Comparison of ENCODE assay signal across 1 cellular context in the genomic region with DNA sequence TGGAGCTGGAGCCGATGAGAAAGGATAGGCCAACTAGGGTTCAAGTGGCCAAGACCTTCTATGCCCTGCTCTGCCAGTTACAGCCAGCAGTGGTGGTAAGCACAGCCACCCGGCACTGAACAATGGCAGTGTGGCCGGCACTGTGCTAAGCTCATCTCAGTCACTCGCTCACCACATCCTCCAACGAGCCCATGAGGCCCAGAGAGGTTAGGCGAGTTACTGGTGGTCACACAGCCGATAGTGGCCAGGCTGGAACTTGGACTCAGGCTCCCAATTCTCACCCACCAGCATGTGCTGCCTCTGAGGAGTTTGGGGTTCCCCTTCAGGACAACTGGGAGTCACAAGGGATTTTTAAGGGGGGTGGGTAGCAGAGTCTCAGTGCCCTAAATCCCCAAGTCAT.
A peak's percentile ranks its signal among the peaks of the same experiment; 100 is the strongest.
TF ChIP-seq lines count a peak whose summit lies in the region.

No MANE protein-coding gene starts in this region.

TF ChIP-seq in K562, 482 proteins besides CTCF, POLR2A, EP300 and RAD21 (continued from another document):
- peak; percentile 10 to 46; a peak in 1 of 4 replicates for TF ChIP-seq KDM1A (IDR thresholded peaks at IDR 0.05)
- no peak for TF ChIP-seq HNRNPLL (IDR thresholded peaks at IDR 0.05; ENCODE audit: low read depth, low read length, poor library complexity, severe bottlenecking)
- TF ChIP-seq ZZZ3 (IDR thresholded peaks at IDR 0.05), result no peak
- no peak for TF ChIP-seq PCBP2 (IDR thresholded peaks at IDR 0.05; ENCODE audit: low read depth, low read length, poor library complexity, severe bottlenecking)
- TF ChIP-seq EWSR1 (IDR thresholded peaks at IDR 0.05; ENCODE audit: borderline replicate concordance, low read depth, partially characterized antibody), result no peak
- no peak for TF ChIP-seq CREBBP (IDR thresholded peaks at IDR 0.05; ENCODE audit: low read depth, low read length)
- TF ChIP-seq ETV6 (IDR thresholded peaks at IDR 0.05; ENCODE audit: borderline replicate concordance in 1 of 2, low read depth in 2 of 2, low read length in 1 of 2), result no peak
- TF ChIP-seq ETV6 (CRISPR knock-in tag; IDR thresholded peaks at IDR 0.05; ENCODE audit: borderline replicate concordance), result no peak
- TF ChIP-seq, protein P1, sequence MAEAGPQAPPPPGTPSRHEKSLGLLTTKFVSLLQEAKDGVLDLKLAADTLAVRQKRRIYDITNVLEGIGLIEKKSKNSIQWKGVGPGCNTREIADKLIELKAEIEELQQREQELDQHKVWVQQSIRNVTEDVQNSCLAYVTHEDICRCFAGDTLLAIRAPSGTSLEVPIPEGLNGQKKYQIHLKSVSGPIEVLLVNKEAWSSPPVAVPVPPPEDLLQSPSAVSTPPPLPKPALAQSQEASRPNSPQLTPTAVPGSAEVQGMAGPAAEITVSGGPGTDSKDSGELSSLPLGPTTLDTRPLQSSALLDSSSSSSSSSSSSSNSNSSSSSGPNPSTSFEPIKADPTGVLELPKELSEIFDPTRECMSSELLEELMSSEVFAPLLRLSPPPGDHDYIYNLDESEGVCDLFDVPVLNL (CRISPR knock-in tag; IDR thresholded peaks at IDR 0.05; ENCODE audit: low read depth), result no peak
- peak; percentile 53 for TF ChIP-seq ZFP36 (IDR thresholded peaks at IDR 0.05; ENCODE audit: low read depth, low read length, partially characterized antibody)
- no peak for TF ChIP-seq ZNF212 (CRISPR knock-in tag; IDR thresholded peaks at IDR 0.05)
- TF ChIP-seq YBX1 (IDR thresholded peaks at IDR 0.05), result no peak
- peak; percentile 45 for TF ChIP-seq RBM25 (IDR thresholded peaks at IDR 0.05; ENCODE audit: low read depth, low read length, severe bottlenecking)
- peak; percentile 31; the same call in 1 of the 2 replicates for TF ChIP-seq CBX1 (IDR thresholded peaks at IDR 0.05; ENCODE audit: low read depth)
- TF ChIP-seq, protein P2, sequence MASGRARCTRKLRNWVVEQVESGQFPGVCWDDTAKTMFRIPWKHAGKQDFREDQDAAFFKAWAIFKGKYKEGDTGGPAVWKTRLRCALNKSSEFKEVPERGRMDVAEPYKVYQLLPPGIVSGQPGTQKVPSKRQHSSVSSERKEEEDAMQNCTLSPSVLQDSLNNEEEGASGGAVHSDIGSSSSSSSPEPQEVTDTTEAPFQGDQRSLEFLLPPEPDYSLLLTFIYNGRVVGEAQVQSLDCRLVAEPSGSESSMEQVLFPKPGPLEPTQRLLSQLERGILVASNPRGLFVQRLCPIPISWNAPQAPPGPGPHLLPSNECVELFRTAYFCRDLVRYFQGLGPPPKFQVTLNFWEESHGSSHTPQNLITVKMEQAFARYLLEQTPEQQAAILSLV (tag; IDR thresholded peaks at IDR 0.05), result no peak
- peak; percentile 47; the same call in 1 of the 2 replicates for TF ChIP-seq BCOR (IDR thresholded peaks at IDR 0.05)
- TF ChIP-seq SMC3 (conservative IDR thresholded peaks at IDR 0.05; ENCODE audit: insufficient read depth, low read depth, low read length), result no peak
- TF ChIP-seq NR2C2 (CRISPR knock-in tag; IDR thresholded peaks at IDR 0.05), result no peak
- no peak for TF ChIP-seq NR2C2 (tag; IDR thresholded peaks at IDR 0.05)
- peak in 1 of 2 experiments; percentile 7; a peak in 1 of 4 replicates for TF ChIP-seq RCOR1 (IDR thresholded peaks at IDR 0.05; ENCODE audit: borderline replicate concordance in 1 of 2, low read depth in 2 of 2, low read length in 2 of 2)
- TF ChIP-seq, protein P3, sequence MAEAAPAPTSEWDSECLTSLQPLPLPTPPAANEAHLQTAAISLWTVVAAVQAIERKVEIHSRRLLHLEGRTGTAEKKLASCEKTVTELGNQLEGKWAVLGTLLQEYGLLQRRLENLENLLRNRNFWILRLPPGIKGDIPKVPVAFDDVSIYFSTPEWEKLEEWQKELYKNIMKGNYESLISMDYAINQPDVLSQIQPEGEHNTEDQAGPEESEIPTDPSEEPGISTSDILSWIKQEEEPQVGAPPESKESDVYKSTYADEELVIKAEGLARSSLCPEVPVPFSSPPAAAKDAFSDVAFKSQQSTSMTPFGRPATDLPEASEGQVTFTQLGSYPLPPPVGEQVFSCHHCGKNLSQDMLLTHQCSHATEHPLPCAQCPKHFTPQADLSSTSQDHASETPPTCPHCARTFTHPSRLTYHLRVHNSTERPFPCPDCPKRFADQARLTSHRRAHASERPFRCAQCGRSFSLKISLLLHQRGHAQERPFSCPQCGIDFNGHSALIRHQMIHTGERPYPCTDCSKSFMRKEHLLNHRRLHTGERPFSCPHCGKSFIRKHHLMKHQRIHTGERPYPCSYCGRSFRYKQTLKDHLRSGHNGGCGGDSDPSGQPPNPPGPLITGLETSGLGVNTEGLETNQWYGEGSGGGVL (CRISPR knock-in tag; IDR thresholded peaks at IDR 0.05), result no peak
- TF ChIP-seq ZFP1 (CRISPR knock-in tag; IDR thresholded peaks at IDR 0.05), result no peak
- TF ChIP-seq PHF20 (IDR thresholded peaks at IDR 0.05; ENCODE audit: partially characterized antibody), result no peak
- no peak for TF ChIP-seq DPF2 (IDR thresholded peaks at IDR 0.05)
- TF ChIP-seq MCM3 (IDR thresholded peaks at IDR 0.05), result no peak
- no peak for TF ChIP-seq KLF10 (CRISPR knock-in tag; IDR thresholded peaks at IDR 0.05)
- no peak for TF ChIP-seq ZBTB7A (IDR thresholded peaks at IDR 0.05; ENCODE audit: borderline replicate concordance, control insufficient read depth, low read depth, low read length)
- TF ChIP-seq ZNF764 (CRISPR knock-in tag; IDR thresholded peaks at IDR 0.05; ENCODE audit: low read depth), result no peak
- no peak for TF ChIP-seq NR3C1 (CRISPR knock-in tag; IDR thresholded peaks at IDR 0.05)
- TF ChIP-seq NCOA4 (IDR thresholded peaks at IDR 0.05; ENCODE audit: partially characterized antibody), result no peak
